In the genomic region with DNA sequence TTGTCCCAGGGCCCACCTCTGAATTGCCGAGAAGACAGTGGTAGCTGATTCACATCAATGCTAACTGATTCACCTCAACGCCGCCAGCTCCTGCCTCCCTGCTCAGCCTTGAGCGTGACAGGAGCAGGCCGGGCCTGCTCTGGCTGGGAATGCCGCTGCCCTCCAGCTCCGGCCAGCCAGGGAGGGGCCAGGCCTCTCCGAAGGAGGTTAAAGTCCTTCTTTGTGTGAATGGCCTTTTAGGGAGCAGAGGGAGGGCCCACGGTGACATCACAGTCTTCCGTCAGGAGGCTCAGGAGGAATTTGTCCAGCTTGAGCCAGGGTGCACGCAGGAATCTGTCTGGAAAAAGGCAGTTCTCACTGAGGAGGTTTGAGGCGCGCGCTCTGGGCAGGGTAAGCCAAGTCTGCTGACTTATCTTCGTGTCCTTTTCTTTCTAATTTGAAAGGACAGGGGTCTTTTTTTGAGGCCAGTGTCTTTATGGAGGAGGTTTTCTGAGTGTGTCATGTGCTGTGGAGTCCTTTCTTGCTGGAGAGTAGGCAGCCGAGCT, we compare ENCODE assay signal across 1 cellular context.
TF ChIP-seq lines count a peak whose summit lies in the region.

No MANE protein-coding gene starts in this region.

TF ChIP-seq in HepG2, 621 proteins besides CTCF, POLR2A, EP300 and RAD21 (continued from another document and continues in another):
- TF ChIP-seq, protein P1, sequence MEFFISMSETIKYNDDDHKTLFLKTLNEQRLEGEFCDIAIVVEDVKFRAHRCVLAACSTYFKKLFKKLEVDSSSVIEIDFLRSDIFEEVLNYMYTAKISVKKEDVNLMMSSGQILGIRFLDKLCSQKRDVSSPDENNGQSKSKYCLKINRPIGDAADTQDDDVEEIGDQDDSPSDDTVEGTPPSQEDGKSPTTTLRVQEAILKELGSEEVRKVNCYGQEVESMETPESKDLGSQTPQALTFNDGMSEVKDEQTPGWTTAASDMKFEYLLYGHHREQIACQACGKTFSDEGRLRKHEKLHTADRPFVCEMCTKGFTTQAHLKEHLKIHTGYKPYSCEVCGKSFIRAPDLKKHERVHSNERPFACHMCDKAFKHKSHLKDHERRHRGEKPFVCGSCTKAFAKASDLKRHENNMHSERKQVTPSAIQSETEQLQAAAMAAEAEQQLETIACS (CRISPR knock-in tag; IDR thresholded peaks at IDR 0.05), result no peak
- TF ChIP-seq, protein P2, sequence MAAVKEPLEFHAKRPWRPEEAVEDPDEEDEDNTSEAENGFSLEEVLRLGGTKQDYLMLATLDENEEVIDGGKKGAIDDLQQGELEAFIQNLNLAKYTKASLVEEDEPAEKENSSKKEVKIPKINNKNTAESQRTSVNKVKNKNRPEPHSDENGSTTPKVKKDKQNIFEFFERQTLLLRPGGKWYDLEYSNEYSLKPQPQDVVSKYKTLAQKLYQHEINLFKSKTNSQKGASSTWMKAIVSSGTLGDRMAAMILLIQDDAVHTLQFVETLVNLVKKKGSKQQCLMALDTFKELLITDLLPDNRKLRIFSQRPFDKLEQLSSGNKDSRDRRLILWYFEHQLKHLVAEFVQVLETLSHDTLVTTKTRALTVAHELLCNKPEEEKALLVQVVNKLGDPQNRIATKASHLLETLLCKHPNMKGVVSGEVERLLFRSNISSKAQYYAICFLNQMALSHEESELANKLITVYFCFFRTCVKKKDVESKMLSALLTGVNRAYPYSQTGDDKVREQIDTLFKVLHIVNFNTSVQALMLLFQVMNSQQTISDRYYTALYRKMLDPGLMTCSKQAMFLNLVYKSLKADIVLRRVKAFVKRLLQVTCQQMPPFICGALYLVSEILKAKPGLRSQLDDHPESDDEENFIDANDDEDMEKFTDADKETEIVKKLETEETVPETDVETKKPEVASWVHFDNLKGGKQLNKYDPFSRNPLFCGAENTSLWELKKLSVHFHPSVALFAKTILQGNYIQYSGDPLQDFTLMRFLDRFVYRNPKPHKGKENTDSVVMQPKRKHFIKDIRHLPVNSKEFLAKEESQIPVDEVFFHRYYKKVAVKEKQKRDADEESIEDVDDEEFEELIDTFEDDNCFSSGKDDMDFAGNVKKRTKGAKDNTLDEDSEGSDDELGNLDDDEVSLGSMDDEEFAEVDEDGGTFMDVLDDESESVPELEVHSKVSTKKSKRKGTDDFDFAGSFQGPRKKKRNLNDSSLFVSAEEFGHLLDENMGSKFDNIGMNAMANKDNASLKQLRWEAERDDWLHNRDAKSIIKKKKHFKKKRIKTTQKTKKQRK (IDR thresholded peaks at IDR 0.05; ENCODE audit: low read length), result no peak
- TF ChIP-seq ZNF570 (CRISPR knock-in tag; IDR thresholded peaks at IDR 0.05; ENCODE audit: borderline replicate concordance) (no peak), RXRB (CRISPR knock-in tag; IDR thresholded peaks at IDR 0.05; ENCODE audit: borderline replicate concordance) (peak; percentile 73), ZNF674 (CRISPR knock-in tag; IDR thresholded peaks at IDR 0.05; ENCODE audit: low read depth) (no peak), KLF16 (CRISPR knock-in tag; IDR thresholded peaks at IDR 0.05) (peak in 1 of 2 experiments; percentile 69; a peak in 2 of 4 replicates), ZNF251 (CRISPR knock-in tag; IDR thresholded peaks at IDR 0.05) (no peak), ZFYVE20 (CRISPR knock-in tag; IDR thresholded peaks at IDR 0.05; ENCODE audit: borderline replicate concordance, low read depth) (no peak), REXO4 (CRISPR knock-in tag; IDR thresholded peaks at IDR 0.05; ENCODE audit: borderline replicate concordance) (no peak), MTF2 (CRISPR knock-in tag; IDR thresholded peaks at IDR 0.05; ENCODE audit: borderline replicate concordance) (no peak), CEBPB (IDR thresholded peaks at IDR 0.05; ENCODE audit: borderline replicate concordance, low read depth, low read length) (no peak), RBFOX2 (IDR thresholded peaks at IDR 0.05; ENCODE audit: low read depth, low read length) (no peak), NR2C2 (CRISPR knock-in tag; IDR thresholded peaks at IDR 0.05; ENCODE audit: borderline replicate concordance) (no peak; the same call in 1 of the 2 replicates), NRL (CRISPR knock-in tag; IDR thresholded peaks at IDR 0.05; ENCODE audit: borderline replicate concordance) (no peak), JUN (CRISPR knock-in tag; IDR thresholded peaks at IDR 0.05) (peak; percentile 59; the same call in 1 of the 2 replicates), ZNF589 (CRISPR knock-in tag; conservative IDR thresholded peaks at IDR 0.05) (no peak), ZNF234 (CRISPR knock-in tag; conservative IDR thresholded peaks at IDR 0.05) (no peak)
- TF ChIP-seq, protein P3, sequence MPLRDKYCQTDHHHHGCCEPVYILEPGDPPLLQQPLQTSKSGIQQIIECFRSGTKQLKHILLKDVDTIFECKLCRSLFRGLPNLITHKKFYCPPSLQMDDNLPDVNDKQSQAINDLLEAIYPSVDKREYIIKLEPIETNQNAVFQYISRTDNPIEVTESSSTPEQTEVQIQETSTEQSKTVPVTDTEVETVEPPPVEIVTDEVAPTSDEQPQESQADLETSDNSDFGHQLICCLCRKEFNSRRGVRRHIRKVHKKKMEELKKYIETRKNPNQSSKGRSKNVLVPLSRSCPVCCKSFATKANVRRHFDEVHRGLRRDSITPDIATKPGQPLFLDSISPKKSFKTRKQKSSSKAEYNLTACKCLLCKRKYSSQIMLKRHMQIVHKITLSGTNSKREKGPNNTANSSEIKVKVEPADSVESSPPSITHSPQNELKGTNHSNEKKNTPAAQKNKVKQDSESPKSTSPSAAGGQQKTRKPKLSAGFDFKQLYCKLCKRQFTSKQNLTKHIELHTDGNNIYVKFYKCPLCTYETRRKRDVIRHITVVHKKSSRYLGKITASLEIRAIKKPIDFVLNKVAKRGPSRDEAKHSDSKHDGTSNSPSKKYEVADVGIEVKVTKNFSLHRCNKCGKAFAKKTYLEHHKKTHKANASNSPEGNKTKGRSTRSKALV (CRISPR knock-in tag; IDR thresholded peaks at IDR 0.05), result peak; percentile 64; the same call in 1 of the 2 replicates
- TF ChIP-seq, protein P4, sequence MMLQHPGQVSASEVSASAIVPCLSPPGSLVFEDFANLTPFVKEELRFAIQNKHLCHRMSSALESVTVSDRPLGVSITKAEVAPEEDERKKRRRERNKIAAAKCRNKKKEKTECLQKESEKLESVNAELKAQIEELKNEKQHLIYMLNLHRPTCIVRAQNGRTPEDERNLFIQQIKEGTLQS (CRISPR knock-in tag; IDR thresholded peaks at IDR 0.05), result no peak
- TF ChIP-seq, protein P5, sequence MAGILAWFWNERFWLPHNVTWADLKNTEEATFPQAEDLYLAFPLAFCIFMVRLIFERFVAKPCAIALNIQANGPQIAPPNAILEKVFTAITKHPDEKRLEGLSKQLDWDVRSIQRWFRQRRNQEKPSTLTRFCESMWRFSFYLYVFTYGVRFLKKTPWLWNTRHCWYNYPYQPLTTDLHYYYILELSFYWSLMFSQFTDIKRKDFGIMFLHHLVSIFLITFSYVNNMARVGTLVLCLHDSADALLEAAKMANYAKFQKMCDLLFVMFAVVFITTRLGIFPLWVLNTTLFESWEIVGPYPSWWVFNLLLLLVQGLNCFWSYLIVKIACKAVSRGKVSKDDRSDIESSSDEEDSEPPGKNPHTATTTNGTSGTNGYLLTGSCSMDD (CRISPR knock-in tag; IDR thresholded peaks at IDR 0.05), result no peak
- TF ChIP-seq, protein P6, sequence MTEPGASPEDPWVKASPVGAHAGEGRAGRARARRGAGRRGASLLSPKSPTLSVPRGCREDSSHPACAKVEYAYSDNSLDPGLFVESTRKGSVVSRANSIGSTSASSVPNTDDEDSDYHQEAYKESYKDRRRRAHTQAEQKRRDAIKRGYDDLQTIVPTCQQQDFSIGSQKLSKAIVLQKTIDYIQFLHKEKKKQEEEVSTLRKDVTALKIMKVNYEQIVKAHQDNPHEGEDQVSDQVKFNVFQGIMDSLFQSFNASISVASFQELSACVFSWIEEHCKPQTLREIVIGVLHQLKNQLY (CRISPR knock-in tag; IDR thresholded peaks at IDR 0.05), result 0 out of 2 replicates have a peak, but pooled peaks have one; percentile 39
- TF ChIP-seq, protein P7, sequence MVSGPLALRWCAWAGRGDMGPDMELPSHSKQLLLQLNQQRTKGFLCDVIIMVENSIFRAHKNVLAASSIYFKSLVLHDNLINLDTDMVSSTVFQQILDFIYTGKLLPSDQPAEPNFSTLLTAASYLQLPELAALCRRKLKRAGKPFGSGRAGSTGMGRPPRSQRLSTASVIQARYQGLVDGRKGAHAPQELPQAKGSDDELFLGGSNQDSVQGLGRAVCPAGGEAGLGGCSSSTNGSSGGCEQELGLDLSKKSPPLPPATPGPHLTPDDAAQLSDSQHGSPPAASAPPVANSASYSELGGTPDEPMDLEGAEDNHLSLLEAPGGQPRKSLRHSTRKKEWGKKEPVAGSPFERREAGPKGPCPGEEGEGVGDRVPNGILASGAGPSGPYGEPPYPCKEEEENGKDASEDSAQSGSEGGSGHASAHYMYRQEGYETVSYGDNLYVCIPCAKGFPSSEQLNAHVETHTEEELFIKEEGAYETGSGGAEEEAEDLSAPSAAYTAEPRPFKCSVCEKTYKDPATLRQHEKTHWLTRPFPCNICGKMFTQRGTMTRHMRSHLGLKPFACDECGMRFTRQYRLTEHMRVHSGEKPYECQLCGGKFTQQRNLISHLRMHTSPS (CRISPR knock-in tag; IDR thresholded peaks at IDR 0.05; ENCODE audit: low read depth), result no peak
- TF ChIP-seq, protein P8, sequence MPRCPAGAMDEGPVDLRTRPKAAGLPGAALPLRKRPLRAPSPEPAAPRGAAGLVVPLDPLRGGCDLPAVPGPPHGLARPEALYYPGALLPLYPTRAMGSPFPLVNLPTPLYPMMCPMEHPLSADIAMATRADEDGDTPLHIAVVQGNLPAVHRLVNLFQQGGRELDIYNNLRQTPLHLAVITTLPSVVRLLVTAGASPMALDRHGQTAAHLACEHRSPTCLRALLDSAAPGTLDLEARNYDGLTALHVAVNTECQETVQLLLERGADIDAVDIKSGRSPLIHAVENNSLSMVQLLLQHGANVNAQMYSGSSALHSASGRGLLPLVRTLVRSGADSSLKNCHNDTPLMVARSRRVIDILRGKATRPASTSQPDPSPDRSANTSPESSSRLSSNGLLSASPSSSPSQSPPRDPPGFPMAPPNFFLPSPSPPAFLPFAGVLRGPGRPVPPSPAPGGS (CRISPR knock-in tag; IDR thresholded peaks at IDR 0.05), result no peak; the same call in 1 of the 2 replicates
- TF ChIP-seq, protein P9, sequence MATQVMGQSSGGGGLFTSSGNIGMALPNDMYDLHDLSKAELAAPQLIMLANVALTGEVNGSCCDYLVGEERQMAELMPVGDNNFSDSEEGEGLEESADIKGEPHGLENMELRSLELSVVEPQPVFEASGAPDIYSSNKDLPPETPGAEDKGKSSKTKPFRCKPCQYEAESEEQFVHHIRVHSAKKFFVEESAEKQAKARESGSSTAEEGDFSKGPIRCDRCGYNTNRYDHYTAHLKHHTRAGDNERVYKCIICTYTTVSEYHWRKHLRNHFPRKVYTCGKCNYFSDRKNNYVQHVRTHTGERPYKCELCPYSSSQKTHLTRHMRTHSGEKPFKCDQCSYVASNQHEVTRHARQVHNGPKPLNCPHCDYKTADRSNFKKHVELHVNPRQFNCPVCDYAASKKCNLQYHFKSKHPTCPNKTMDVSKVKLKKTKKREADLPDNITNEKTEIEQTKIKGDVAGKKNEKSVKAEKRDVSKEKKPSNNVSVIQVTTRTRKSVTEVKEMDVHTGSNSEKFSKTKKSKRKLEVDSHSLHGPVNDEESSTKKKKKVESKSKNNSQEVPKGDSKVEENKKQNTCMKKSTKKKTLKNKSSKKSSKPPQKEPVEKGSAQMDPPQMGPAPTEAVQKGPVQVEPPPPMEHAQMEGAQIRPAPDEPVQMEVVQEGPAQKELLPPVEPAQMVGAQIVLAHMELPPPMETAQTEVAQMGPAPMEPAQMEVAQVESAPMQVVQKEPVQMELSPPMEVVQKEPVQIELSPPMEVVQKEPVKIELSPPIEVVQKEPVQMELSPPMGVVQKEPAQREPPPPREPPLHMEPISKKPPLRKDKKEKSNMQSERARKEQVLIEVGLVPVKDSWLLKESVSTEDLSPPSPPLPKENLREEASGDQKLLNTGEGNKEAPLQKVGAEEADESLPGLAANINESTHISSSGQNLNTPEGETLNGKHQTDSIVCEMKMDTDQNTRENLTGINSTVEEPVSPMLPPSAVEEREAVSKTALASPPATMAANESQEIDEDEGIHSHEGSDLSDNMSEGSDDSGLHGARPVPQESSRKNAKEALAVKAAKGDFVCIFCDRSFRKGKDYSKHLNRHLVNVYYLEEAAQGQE (IDR thresholded peaks at IDR 0.05; ENCODE audit: borderline replicate concordance in 1 of 2, low read depth in 1 of 2, low read length in 2 of 2), result no peak
- TF ChIP-seq, protein P10, sequence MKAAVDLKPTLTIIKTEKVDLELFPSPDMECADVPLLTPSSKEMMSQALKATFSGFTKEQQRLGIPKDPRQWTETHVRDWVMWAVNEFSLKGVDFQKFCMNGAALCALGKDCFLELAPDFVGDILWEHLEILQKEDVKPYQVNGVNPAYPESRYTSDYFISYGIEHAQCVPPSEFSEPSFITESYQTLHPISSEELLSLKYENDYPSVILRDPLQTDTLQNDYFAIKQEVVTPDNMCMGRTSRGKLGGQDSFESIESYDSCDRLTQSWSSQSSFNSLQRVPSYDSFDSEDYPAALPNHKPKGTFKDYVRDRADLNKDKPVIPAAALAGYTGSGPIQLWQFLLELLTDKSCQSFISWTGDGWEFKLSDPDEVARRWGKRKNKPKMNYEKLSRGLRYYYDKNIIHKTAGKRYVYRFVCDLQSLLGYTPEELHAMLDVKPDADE (CRISPR knock-in tag; IDR thresholded peaks at IDR 0.05), result no peak
- TF ChIP-seq, protein P11, sequence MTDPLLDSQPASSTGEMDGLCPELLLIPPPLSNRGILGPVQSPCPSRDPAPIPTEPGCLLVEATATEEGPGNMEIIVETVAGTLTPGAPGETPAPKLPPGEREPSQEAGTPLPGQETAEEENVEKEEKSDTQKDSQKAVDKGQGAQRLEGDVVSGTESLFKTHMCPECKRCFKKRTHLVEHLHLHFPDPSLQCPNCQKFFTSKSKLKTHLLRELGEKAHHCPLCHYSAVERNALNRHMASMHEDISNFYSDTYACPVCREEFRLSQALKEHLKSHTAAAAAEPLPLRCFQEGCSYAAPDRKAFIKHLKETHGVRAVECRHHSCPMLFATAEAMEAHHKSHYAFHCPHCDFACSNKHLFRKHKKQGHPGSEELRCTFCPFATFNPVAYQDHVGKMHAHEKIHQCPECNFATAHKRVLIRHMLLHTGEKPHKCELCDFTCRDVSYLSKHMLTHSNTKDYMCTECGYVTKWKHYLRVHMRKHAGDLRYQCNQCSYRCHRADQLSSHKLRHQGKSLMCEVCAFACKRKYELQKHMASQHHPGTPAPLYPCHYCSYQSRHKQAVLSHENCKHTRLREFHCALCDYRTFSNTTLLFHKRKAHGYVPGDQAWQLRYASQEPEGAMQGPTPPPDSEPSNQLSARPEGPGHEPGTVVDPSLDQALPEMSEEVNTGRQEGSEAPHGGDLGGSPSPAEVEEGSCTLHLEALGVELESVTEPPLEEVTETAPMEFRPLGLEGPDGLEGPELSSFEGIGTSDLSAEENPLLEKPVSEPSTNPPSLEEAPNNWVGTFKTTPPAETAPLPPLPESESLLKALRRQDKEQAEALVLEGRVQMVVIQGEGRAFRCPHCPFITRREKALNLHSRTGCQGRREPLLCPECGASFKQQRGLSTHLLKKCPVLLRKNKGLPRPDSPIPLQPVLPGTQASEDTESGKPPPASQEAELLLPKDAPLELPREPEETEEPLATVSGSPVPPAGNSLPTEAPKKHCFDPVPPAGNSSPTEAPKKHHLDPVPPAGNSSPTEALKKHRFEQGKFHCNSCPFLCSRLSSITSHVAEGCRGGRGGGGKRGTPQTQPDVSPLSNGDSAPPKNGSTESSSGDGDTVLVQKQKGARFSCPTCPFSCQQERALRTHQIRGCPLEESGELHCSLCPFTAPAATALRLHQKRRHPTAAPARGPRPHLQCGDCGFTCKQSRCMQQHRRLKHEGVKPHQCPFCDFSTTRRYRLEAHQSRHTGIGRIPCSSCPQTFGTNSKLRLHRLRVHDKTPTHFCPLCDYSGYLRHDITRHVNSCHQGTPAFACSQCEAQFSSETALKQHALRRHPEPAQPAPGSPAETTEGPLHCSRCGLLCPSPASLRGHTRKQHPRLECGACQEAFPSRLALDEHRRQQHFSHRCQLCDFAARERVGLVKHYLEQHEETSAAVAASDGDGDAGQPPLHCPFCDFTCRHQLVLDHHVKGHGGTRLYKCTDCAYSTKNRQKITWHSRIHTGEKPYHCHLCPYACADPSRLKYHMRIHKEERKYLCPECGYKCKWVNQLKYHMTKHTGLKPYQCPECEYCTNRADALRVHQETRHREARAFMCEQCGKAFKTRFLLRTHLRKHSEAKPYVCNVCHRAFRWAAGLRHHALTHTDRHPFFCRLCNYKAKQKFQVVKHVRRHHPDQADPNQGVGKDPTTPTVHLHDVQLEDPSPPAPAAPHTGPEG (CRISPR knock-in tag; IDR thresholded peaks at IDR 0.05), result 0 out of 2 replicates have a peak, but pooled peaks have one; percentile 23
